ENCODE assay signal across 10 cellular contexts in the genomic region with DNA sequence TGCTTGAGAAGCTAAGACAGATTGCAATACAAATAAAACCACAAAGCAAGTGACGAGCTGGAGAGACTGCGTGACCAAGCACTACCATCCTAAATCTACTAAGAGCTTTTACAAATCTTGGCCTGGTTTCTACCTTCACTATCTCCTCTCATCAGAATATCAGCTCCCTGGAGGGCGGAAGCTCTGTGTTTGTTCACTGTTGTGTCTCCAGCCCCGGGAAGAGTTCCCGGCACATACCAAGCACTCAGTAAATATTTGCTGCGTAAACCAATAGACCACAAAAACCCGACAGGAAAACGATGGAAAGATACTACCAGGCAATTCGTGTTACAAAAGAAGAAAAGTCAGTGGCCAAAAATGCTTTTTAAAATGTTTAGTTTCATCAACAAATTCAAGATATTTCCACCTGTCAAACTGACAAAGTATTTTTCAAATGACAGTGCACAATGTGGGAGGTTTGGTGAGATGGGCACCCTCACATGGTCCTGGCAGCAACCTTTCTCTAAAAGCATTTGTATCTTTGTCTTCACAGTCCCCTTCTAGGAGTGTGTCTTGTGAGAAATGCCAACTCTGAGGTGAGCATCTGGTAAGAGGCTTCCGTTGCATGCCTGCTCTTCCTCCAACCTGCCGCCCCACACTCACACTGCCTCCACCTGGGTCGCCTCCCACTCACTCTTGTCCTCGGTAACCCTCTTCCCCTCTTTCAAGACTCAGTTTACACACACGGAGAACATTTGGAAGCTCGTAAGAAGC. TPM values are rescaled to one million over a fixed set of nuclear protein-coding genes. Genes with fewer than 3 reads are reported as not detected.
DNase-seq lines count a peak whose midpoint lies in the region; ATAC-seq and TF ChIP-seq lines count a peak whose summit lies in the region.
"Had no signal": no experiment of that assay in that cellular context is flagged by ENCODE, and none has a peak within 500 bp of the region (broad histone marks: within the 10 kb centered on the region; RNA-seq: fewer than 3 reads in every experiment).

No MANE protein-coding gene starts in this region.

- peaks cover 0 to 38% (median 0%) of the 10 kb centered on the region in 7 donors for H3K27me3 ChIP-seq in spleen (replicated peaks in 1 of 7)
- no peaks in the 10 kb centered on the region for H3K27me3 ChIP-seq in heart left ventricle

- no peak for TF ChIP-seq CTCF in activated CD8-positive, alpha-beta T cell treated with anti-CD3 and anti-CD28 coated beads for 36 hours (IDR thresholded peaks at IDR 0.05)
- TF ChIP-seq CTCF in spleen (IDR thresholded peaks at IDR 0.05 in 8 of 11, conservative IDR thresholded peaks at IDR 0.05 in 3 of 11) (no peak), heart left ventricle (IDR thresholded peaks at IDR 0.05) (no peak)

- POLR2A ChIA-PET in activated CD8-positive, alpha-beta T cell treated with anti-CD3 and anti-CD28 coated beads, Interleukin-2, amount 10 ng/mL, durations not matched to agents 7 days and 5 days (lab: Charles Lee), result interaction anchor here (0.6 kb wide), 2 partner anchors 88 to 180 kb away, joined by 3 read pairs; no protein-coding TSS in a partner anchor
- POLR2A ChIA-PET in activated CD8-positive, alpha-beta T cell treated with anti-CD3 and anti-CD28 coated beads for 36 hours (lab: Charles Lee), result interaction anchor here (0.5 kb wide), 1 partner anchor 779 kb away, joined by 3 read pairs; no protein-coding TSS in a partner anchor

- no peaks in the 10 kb centered on the region for H3K36me3 ChIP-seq in urinary bladder (ENCODE audit: insufficient read depth)
- H3K36me3 ChIP-seq in spleen, result no peaks in the 10 kb centered on the region
- no peaks in the 10 kb centered on the region for H3K36me3 ChIP-seq in heart left ventricle

- H3K27me3 Mint-ChIP-seq in activated CD8-positive, alpha-beta T cell treated with anti-CD3 and anti-CD28 coated beads, Interleukin-2, amount 10 ng/mL, durations not matched to agents 7 days and 5 days (ENCODE audit: low read depth), result peaks cover 4% of the 10 kb centered on the region
- H3K27me3 Mint-ChIP-seq in activated CD8-positive, alpha-beta T cell treated with anti-CD3 and anti-CD28 coated beads for 36 hours, result no peaks in the 10 kb centered on the region
- peaks cover 0 to 23% of the 10 kb centered on the region in 2 donors for H3K27me3 Mint-ChIP-seq in effector memory CD8-positive, alpha-beta T cell

- TF ChIP-seq POLR2A in spleen (IDR thresholded peaks at IDR 0.05), result no peak
- TF ChIP-seq POLR2A in heart left ventricle (IDR thresholded peaks at IDR 0.05), result no peak

- H3K4me3 ChIP-seq in urinary bladder (ENCODE audit: low read depth, low read length) (no peak overlapping the region), spleen (no peak overlapping the region), heart left ventricle (no peak overlapping the region)

- intact Hi-C loops in activated CD8-positive, alpha-beta T cell treated with anti-CD3 and anti-CD28 coated beads for 36 hours (cut with micrococcal nuclease), result no loop called here
- intact Hi-C loops in spleen (cut with DNase I; ENCODE audit: low total_unique reads), result no loop called here
- intact Hi-C loops in heart left ventricle (cut with DNase I), result no loop called here

- no peak for ATAC-seq in activated CD8-positive, alpha-beta T cell treated with anti-CD3 and anti-CD28 coated beads, Interleukin-2, amount 10 ng/mL, durations not matched to agents 7 days and 5 days
- no peak for ATAC-seq in activated CD8-positive, alpha-beta T cell treated with anti-CD3 and anti-CD28 coated beads for 36 hours
- ATAC-seq in effector memory CD8-positive, alpha-beta T cell (replicated peaks), result peak; percentile 45
- ATAC-seq in heart left ventricle, result no peak
- ATAC-seq: stimulated activated naive B cell treated with anti-CD40 and anti-IgM and Interleukin-4, amounts not matched to agents 10 μg/mL and 1 μg/mL and 100 μg/mL, for 72 hours had no signal

- no peak overlapping the region for H3K4me3 Mint-ChIP-seq in activated CD8-positive, alpha-beta T cell treated with anti-CD3 and anti-CD28 coated beads, Interleukin-2, amount 10 ng/mL, durations not matched to agents 7 days and 5 days
- H3K4me3 Mint-ChIP-seq in activated CD8-positive, alpha-beta T cell treated with anti-CD3 and anti-CD28 coated beads for 36 hours, result no peak overlapping the region
- H3K4me3 Mint-ChIP-seq in effector memory CD8-positive, alpha-beta T cell, result peak overlapping the region; percentile 3 to 58
- H3K4me3 Mint-ChIP-seq: stimulated activated naive B cell treated with anti-CD40 and anti-IgM and Interleukin-4, amounts not matched to agents 10 μg/mL and 1 μg/mL and 100 μg/mL, for 72 hours had no signal

- no peaks in the 10 kb centered on the region for H3K9me3 Mint-ChIP-seq in activated CD8-positive, alpha-beta T cell treated with anti-CD3 and anti-CD28 coated beads, Interleukin-2, amount 10 ng/mL, durations not matched to agents 7 days and 5 days (ENCODE audit: insufficient read depth)
- H3K9me3 Mint-ChIP-seq in activated CD8-positive, alpha-beta T cell treated with anti-CD3 and anti-CD28 coated beads for 36 hours, result no peaks in the 10 kb centered on the region
- no peaks in the 10 kb centered on the region for H3K9me3 Mint-ChIP-seq in effector memory CD8-positive, alpha-beta T cell

- peaks cover 0 to 7% (median 0%) of the 10 kb centered on the region in 8 donors for H3K9me3 ChIP-seq in spleen
- peaks cover 0 to 8% (median 0%) of the 10 kb centered on the region in 12 donors for H3K9me3 ChIP-seq in heart left ventricle

- 60% methylated on average over 15 of the region's 15 CpGs for WGBS in urinary bladder
- 66 to 77% (median 72%) methylated on average over 15 of the region's 15 CpGs for WGBS in spleen, 5 donors
- WGBS in heart left ventricle, 4 donors, result 71 to 82% (median 75%) methylated on average over 15 of the region's 15 CpGs

- CTCF ChIA-PET in activated CD8-positive, alpha-beta T cell treated with anti-CD3 and anti-CD28 coated beads, Interleukin-2, amount 10 ng/mL, durations not matched to agents 7 days and 5 days (lab: Charles Lee), result no interaction called here
- CTCF ChIA-PET in activated CD8-positive, alpha-beta T cell treated with anti-CD3 and anti-CD28 coated beads for 36 hours (lab: Charles Lee), result interaction anchor here (0.7 to 1.1 kb wide), 2 partner anchors 19 to 75 kb away, joined by 3 to 5 read pairs; no protein-coding TSS in a partner anchor

- no peaks in the 10 kb centered on the region for H3K36me3 Mint-ChIP-seq in activated CD8-positive, alpha-beta T cell treated with anti-CD3 and anti-CD28 coated beads, Interleukin-2, amount 10 ng/mL, durations not matched to agents 7 days and 5 days (ENCODE audit: low read depth)
- H3K36me3 Mint-ChIP-seq in activated CD8-positive, alpha-beta T cell treated with anti-CD3 and anti-CD28 coated beads for 36 hours (ENCODE audit: low read depth), result no peaks in the 10 kb centered on the region
- H3K36me3 Mint-ChIP-seq in effector memory CD8-positive, alpha-beta T cell (ENCODE audit: insufficient read depth), result peaks cover 4% of the 10 kb centered on the region
- H3K36me3 Mint-ChIP-seq: stimulated activated naive B cell treated with anti-CD40 and anti-IgM and Interleukin-4, amounts not matched to agents 10 μg/mL and 1 μg/mL and 100 μg/mL, for 72 hours had no signal

- H3K27ac ChIP-seq in urinary bladder (ENCODE audit: low read depth) (peak overlapping the region; percentile 42), spleen (no peak overlapping the region), heart left ventricle (no peak overlapping the region)

- H3K27ac Mint-ChIP-seq in activated CD8-positive, alpha-beta T cell treated with anti-CD3 and anti-CD28 coated beads, Interleukin-2, amount 10 ng/mL, durations not matched to agents 7 days and 5 days, result peak overlapping the region; percentile 40
- no peak overlapping the region for H3K27ac Mint-ChIP-seq in activated CD8-positive, alpha-beta T cell treated with anti-CD3 and anti-CD28 coated beads for 36 hours
- H3K27ac Mint-ChIP-seq in effector memory CD8-positive, alpha-beta T cell, result peak overlapping the region; percentile 44 to 88
- H3K27ac Mint-ChIP-seq: stimulated activated naive B cell treated with anti-CD40 and anti-IgM and Interleukin-4, amounts not matched to agents 10 μg/mL and 1 μg/mL and 100 μg/mL, for 72 hours had no signal

- no peak for DNase-seq in activated CD8-positive, alpha-beta T cell treated with anti-CD3 and anti-CD28 coated beads, Interleukin-2, amount 10 ng/mL, durations not matched to agents 7 days and 5 days
- DNase-seq in activated CD8-positive, alpha-beta T cell treated with anti-CD3 and anti-CD28 coated beads for 36 hours, result no peak
- DNase-seq in NCI-H748 (lab: John Stamatoyannopoulos, UW; ENCODE audit: unreplicated experiment) (peak; percentile 51), spleen (no peak), GM19240 (ENCODE audit: insufficient read length, low spot score) (no peak), heart left ventricle (no peak)
- no peak for DNase-seq in effector memory CD8-positive, alpha-beta T cell
- DNase-seq: activated T-cell treated with anti-CD3 and anti-CD28 coated beads for 4 hours; stimulated activated naive B cell treated with anti-CD40 and anti-IgM and Interleukin-4, amounts not matched to agents 10 μg/mL and 1 μg/mL and 100 μg/mL, for 72 hours had no signal

- peaks cover 2% of the 10 kb centered on the region for H3K4me1 ChIP-seq in urinary bladder (ENCODE audit: insufficient read depth)
- H3K4me1 ChIP-seq in spleen, result peaks cover 0 to 5% (median 0%) of the 10 kb centered on the region in 6 donors
- peaks cover 0 to 38% (median 20%) of the 10 kb centered on the region in 12 donors for H3K4me1 ChIP-seq in heart left ventricle

- H3K4me1 Mint-ChIP-seq in activated CD8-positive, alpha-beta T cell treated with anti-CD3 and anti-CD28 coated beads, Interleukin-2, amount 10 ng/mL, durations not matched to agents 7 days and 5 days (ENCODE audit: low read depth), result peaks cover 11% of the 10 kb centered on the region
- H3K4me1 Mint-ChIP-seq in activated CD8-positive, alpha-beta T cell treated with anti-CD3 and anti-CD28 coated beads for 36 hours (ENCODE audit: low read depth), result peaks cover 15% of the 10 kb centered on the region
- peaks cover 21 to 37% of the 10 kb centered on the region in 2 donors for H3K4me1 Mint-ChIP-seq in effector memory CD8-positive, alpha-beta T cell (ENCODE audit: low read depth in 2 of 2)

RNA-seq across cellular contexts. Expression of a gene that starts 34.7 kb away (rescaled TPM):
- total RNA-seq in activated CD8-positive, alpha-beta T cell treated with anti-CD3 and anti-CD28 coated beads, Interleukin-2, amount 10 ng/mL, durations not matched to agents 7 days and 5 days, result not detected
- not detected for total RNA-seq in activated CD8-positive, alpha-beta T cell treated with anti-CD3 and anti-CD28 coated beads for 36 hours
- total RNA-seq in urinary bladder, result not detected
- polyA plus RNA-seq in urinary bladder, result 0.29 TPM
- total RNA-seq in spleen, result under 1 TPM in 1 of 7 donors, not detected in 6; 0.10 TPM
- polyA plus RNA-seq in spleen, result under 1 TPM; 0.02 to 0.19 (median 0.07) TPM
- 1 to 10 TPM in 1 of 9 donors, under 1 TPM in 6, not detected in 2; 0.08 to 1.1 (median 0.37) TPM for total RNA-seq in heart left ventricle
- under 1 TPM; 0.07 to 0.19 TPM for polyA plus RNA-seq in heart left ventricle

RNA-seq across cellular contexts. Expression of a gene that starts 45.7 kb away (rescaled TPM):
- total RNA-seq in activated CD8-positive, alpha-beta T cell treated with anti-CD3 and anti-CD28 coated beads, Interleukin-2, amount 10 ng/mL, durations not matched to agents 7 days and 5 days, result not detected
- total RNA-seq in activated CD8-positive, alpha-beta T cell treated with anti-CD3 and anti-CD28 coated beads for 36 hours, result not detected
- total RNA-seq in urinary bladder (17.1 TPM), spleen (1 to 10 TPM in 6 of 7 donors, under 1 TPM in 1; 0.64 to 3.8 (median 1.4) TPM), heart left ventricle (10 to 100 TPM in 8 of 9 donors, 1 to 10 TPM in 1; 5.9 to 61.8 (median 18.5) TPM)
- polyA plus RNA-seq in urinary bladder (224 TPM), spleen (1 to 10 TPM in 2 of 3 donors, under 1 TPM in 1; 0.67 to 3.8 (median 2.6) TPM), heart left ventricle (1 to 10 TPM; 5.2 to 9.8 TPM)

Comparison
In these comparisons a context has a peak if more than half of its experiments do, and no peak if none do; other contexts are left out.
1. H3K4me3 Mint-ChIP-seq: peak in effector memory CD8-positive, alpha-beta T cell (2 of 2); none in activated CD8-positive, alpha-beta T cell treated with anti-CD3 and anti-CD28 coated beads, Interleukin-2, amount 10 ng/mL, durations not matched to agents 7 days and 5 days (single experiment) and activated CD8-positive, alpha-beta T cell treated with anti-CD3 and anti-CD28 coated beads for 36 hours (single experiment).